ENCODE assay signal across 1 cellular context in genomic region chr13:112363867-112364528, GRCh38.
TF ChIP-seq lines count a peak whose summit lies in the region.

No MANE protein-coding gene starts in this region.

TF ChIP-seq in IMR-90, 13 proteins besides CTCF, POLR2A, EP300 and RAD21 (continued from another document):
- TF ChIP-seq USF2 (IDR thresholded peaks at IDR 0.05; ENCODE audit: low read depth, low read length) (no peak), ELK1 (IDR thresholded peaks at IDR 0.05; ENCODE audit: borderline replicate concordance, low read depth, low read length) (no peak), CHD1 (IDR thresholded peaks at IDR 0.05; ENCODE audit: low read depth, low read length) (no peak), RCOR1 (IDR thresholded peaks at IDR 0.05; ENCODE audit: insufficient replicate concordance, low read length) (no peak), FOS (IDR thresholded peaks at IDR 0.05; ENCODE audit: low read depth, low read length) (no peak), MXI1 (IDR thresholded peaks at IDR 0.05; ENCODE audit: borderline replicate concordance, low read depth, low read length) (no peak), BHLHE40 (IDR thresholded peaks at IDR 0.05; ENCODE audit: low read depth, low read length) (no peak)
